In genomic region chr2:73778867-73779471, GRCh38 we compare ENCODE assay signal across 8 cellular contexts. TPM values are rescaled to one million over a fixed set of nuclear protein-coding genes. Genes with fewer than 3 reads are reported as not detected.
A peak's percentile ranks its signal among the peaks of the same experiment; 100 is the strongest.
DNase-seq lines count a peak whose midpoint lies in the region; ATAC-seq and TF ChIP-seq lines count a peak whose summit lies in the region.
"Not testable (repeated sequence)": the region's sequence is repeated elsewhere in the genome, so short reads cannot be mapped to it uniquely, and the experiment has no call there.

No MANE protein-coding gene starts in this region.

- H3K36me3 ChIP-seq in OCI-LY1 (ENCODE audit: insufficient read depth, low read length): peaks cover 27% of the 10 kb centered on the region
- H3K36me3 ChIP-seq in cardiac muscle cell: peaks cover 21% of the 10 kb centered on the region
- not testable (repeated sequence) for H3K36me3 ChIP-seq in mucosa of descending colon (ENCODE audit: low read depth); aorta (ENCODE audit: control insufficient read depth in 1 of 2, insufficient read depth in 2 of 2, low read length in 1 of 2)

- H3K9me3 Mint-ChIP-seq in activated CD8-positive, alpha-beta memory T cell treated with anti-CD3 and anti-CD28 coated beads, Interleukin-2, amount 10 ng/mL, durations not matched to agents 7 days and 5 days (ENCODE audit: low read depth); chondrocyte (ENCODE audit: low read depth): not testable (repeated sequence)

- H2AFZ ChIP-seq in OCI-LY1 (ENCODE audit: low read length): peak overlapping the region; percentile 68; the same call in 1 of the 2 replicates

- not testable (repeated sequence) for H3K9me3 ChIP-seq in OCI-LY1 (ENCODE audit: low read length); cardiac muscle cell (ENCODE audit: low read depth); mucosa of descending colon; aorta (ENCODE audit: control insufficient read depth, low read length)

- intact Hi-C loops in mucosa of descending colon (cut with DNase I, micrococcal nuclease): not testable (repeated sequence)
- intact Hi-C loops in aorta (cut with DNase I): loop anchor here in 1 of 2 donors (10.0 kb wide), 1 partner anchor 94 kb away; no protein-coding TSS in a partner anchor

- not testable (repeated sequence) for TF ChIP-seq CTCF in GM12864 (IDR thresholded peaks at IDR 0.05; ENCODE audit: low read depth, low read length, missing control alignments); OCI-LY1 (IDR thresholded peaks at IDR 0.05; ENCODE audit: low read length); chondrocyte (IDR thresholded peaks at IDR 0.05); cardiac muscle cell (IDR thresholded peaks at IDR 0.05; ENCODE audit: low read depth, low read length); mucosa of descending colon (IDR thresholded peaks at IDR 0.05)

- CTCF ChIA-PET in activated CD8-positive, alpha-beta memory T cell treated with anti-CD3 and anti-CD28 coated beads, Interleukin-2, amount 10 ng/mL, durations not matched to agents 7 days and 5 days (lab: Charles Lee): interaction anchor here (0.9 kb wide), 2 partner anchors 42 to 90 kb away, joined by 3 read pairs; partner anchors contain the start of gene TPRKB

- peak overlapping the region; percentile 87 for H3K4me2 ChIP-seq in OCI-LY1 (ENCODE audit: low read length)

- 71 to 72% methylated on average over 18 of the region's 18 CpGs for WGBS in aorta, 2 donors

- peaks cover 17% of the 10 kb centered on the region for H3K4me1 ChIP-seq in OCI-LY1 (ENCODE audit: insufficient read depth, low read length, severe bottlenecking)
- H3K4me1 ChIP-seq in cardiac muscle cell (ENCODE audit: low read depth); mucosa of descending colon (ENCODE audit: low read depth); aorta (ENCODE audit: control insufficient read depth in 1 of 2, insufficient read depth in 2 of 2, low read length in 2 of 2): not testable (repeated sequence)

- peak overlapping the region; percentile 95 for H3K4me3 Mint-ChIP-seq in activated CD8-positive, alpha-beta memory T cell treated with anti-CD3 and anti-CD28 coated beads, Interleukin-2, amount 10 ng/mL, durations not matched to agents 7 days and 5 days
- peak overlapping the region; percentile 90 for H3K4me3 Mint-ChIP-seq in chondrocyte (ENCODE audit: unreplicated experiment)

- not testable (repeated sequence) for H3K27ac ChIP-seq in OCI-LY1 (ENCODE audit: low read depth, low read length, poor library complexity, severe bottlenecking); aorta (ENCODE audit: low read depth in 1 of 2, low read length in 2 of 2)
- H3K27ac ChIP-seq in cardiac muscle cell: peak overlapping the region; percentile 89

- ATAC-seq in activated CD8-positive, alpha-beta memory T cell treated with anti-CD3 and anti-CD28 coated beads, Interleukin-2, amount 10 ng/mL, durations not matched to agents 7 days and 5 days; mucosa of descending colon; aorta (ENCODE audit: low FRiP score): not testable (repeated sequence)

- H4K20me1 ChIP-seq in OCI-LY1 (ENCODE audit: insufficient read depth, low read length): not testable (repeated sequence)

- peaks cover 16% of the 10 kb centered on the region; the same call in 1 of the 2 replicates for H3K79me2 ChIP-seq in OCI-LY1 (ENCODE audit: insufficient read depth, low read length)

- H3K27me3 Mint-ChIP-seq in activated CD8-positive, alpha-beta memory T cell treated with anti-CD3 and anti-CD28 coated beads, Interleukin-2, amount 10 ng/mL, durations not matched to agents 7 days and 5 days; chondrocyte (ENCODE audit: low read depth): not testable (repeated sequence)

- peaks cover 27% of the 10 kb centered on the region for H3K4me1 Mint-ChIP-seq in activated CD8-positive, alpha-beta memory T cell treated with anti-CD3 and anti-CD28 coated beads, Interleukin-2, amount 10 ng/mL, durations not matched to agents 7 days and 5 days
- peaks cover 31% of the 10 kb centered on the region for H3K4me1 Mint-ChIP-seq in chondrocyte (ENCODE audit: low read depth)

- not testable (repeated sequence) for H3K27me3 ChIP-seq in OCI-LY1 (ENCODE audit: insufficient read depth, low read length); cardiac muscle cell; aorta (ENCODE audit: control insufficient read depth in 1 of 2, insufficient read depth in 2 of 2, low read length in 1 of 2)

- H3K9ac ChIP-seq in OCI-LY1 (ENCODE audit: low read length): peak overlapping the region; percentile 85

- H3K27ac Mint-ChIP-seq in activated CD8-positive, alpha-beta memory T cell treated with anti-CD3 and anti-CD28 coated beads, Interleukin-2, amount 10 ng/mL, durations not matched to agents 7 days and 5 days: peak overlapping the region; percentile 96
- H3K27ac Mint-ChIP-seq in chondrocyte (ENCODE audit: unreplicated experiment): peak overlapping the region; percentile 97

- H3K36me3 Mint-ChIP-seq in activated CD8-positive, alpha-beta memory T cell treated with anti-CD3 and anti-CD28 coated beads, Interleukin-2, amount 10 ng/mL, durations not matched to agents 7 days and 5 days: peaks cover 30% of the 10 kb centered on the region
- peaks cover 17% of the 10 kb centered on the region for H3K36me3 Mint-ChIP-seq in chondrocyte (ENCODE audit: low read depth)

- not testable (repeated sequence) for H3F3A ChIP-seq in OCI-LY1 (ENCODE audit: insufficient read depth, low read length)

- not testable (repeated sequence) for DNase-seq in GM12864 (ENCODE audit: low read depth); activated CD8-positive, alpha-beta memory T cell treated with anti-CD3 and anti-CD28 coated beads, Interleukin-2, amount 10 ng/mL, durations not matched to agents 7 days and 5 days; chondrocyte (ENCODE audit: low spot score); cardiac muscle cell (ENCODE audit: low read depth in 1 of 2, low spot score in 1 of 2); mucosa of descending colon; skeletal muscle cell (ENCODE audit: low read depth); aorta

- H3K9me2 ChIP-seq in OCI-LY1 (ENCODE audit: low read depth, low read length): not testable (repeated sequence)

- H3K4me3 ChIP-seq in GM12864 (ENCODE audit: low read depth, low read length) (peak overlapping the region; percentile 81), OCI-LY1 (ENCODE audit: low read depth, low read length, poor library complexity, severe bottlenecking) (peak overlapping the region; percentile 90), cardiac muscle cell (peak overlapping the region; percentile 94), mucosa of descending colon (peak overlapping the region; percentile 56), skeletal muscle cell (ENCODE audit: low read depth, low read length) (peak overlapping the region; percentile 86), aorta (ENCODE audit: low read length in 2 of 2) (peak overlapping the region; percentile 61 to 73)

RNA-seq across cellular contexts. Expression of gene DUSP11, which starts 0.9 kb away (rescaled TPM):
- 10 to 100 TPM; 23.9 to 30.2 TPM for total RNA-seq in activated CD8-positive, alpha-beta memory T cell treated with anti-CD3 and anti-CD28 coated beads, Interleukin-2, amount 10 ng/mL, durations not matched to agents 7 days and 5 days
- total RNA-seq in chondrocyte (21.5 to 30.2 TPM (median 22.9 TPM) in 3 replicates), cardiac muscle cell (15.2 and 16.9 TPM in 2 replicates), mucosa of descending colon (10 to 100 TPM; 18.5 to 22.5 (median 21.0) TPM), aorta (10 to 100 TPM; 22.1 to 27.6 TPM)
- polyA plus RNA-seq in cardiac muscle cell (22.2 and 31.6 TPM in 2 replicates), aorta (10 to 100 TPM; 16.5 to 17.8 TPM)

RNA-seq across cellular contexts. Expression of gene C2orf78, which starts 5.0 kb away (rescaled TPM):
- total RNA-seq in activated CD8-positive, alpha-beta memory T cell treated with anti-CD3 and anti-CD28 coated beads, Interleukin-2, amount 10 ng/mL, durations not matched to agents 7 days and 5 days: not detected
- total RNA-seq in chondrocyte (not detected in 3 replicates), cardiac muscle cell (0.18 TPM in 1 of 2 replicates, not detected in the other), mucosa of descending colon (not detected), aorta (not detected)
- polyA plus RNA-seq in cardiac muscle cell (not detected in 2 replicates), aorta (not detected)

RNA-seq across cellular contexts. Expression of gene TPRKB, which starts 41.8 kb away (rescaled TPM):
- total RNA-seq in activated CD8-positive, alpha-beta memory T cell treated with anti-CD3 and anti-CD28 coated beads, Interleukin-2, amount 10 ng/mL, durations not matched to agents 7 days and 5 days: 10 to 100 TPM; 36.0 to 36.7 TPM
- 13.6 to 20.5 TPM (median 14.2 TPM) in 3 replicates for total RNA-seq in chondrocyte
- 12.9 and 28.9 TPM in 2 replicates for total RNA-seq in cardiac muscle cell
- 47.7 and 63.1 TPM in 2 replicates for polyA plus RNA-seq in cardiac muscle cell
- 10 to 100 TPM; 22.3 to 33.5 (median 23.9) TPM for total RNA-seq in mucosa of descending colon
- 10 to 100 TPM; 21.3 to 24.1 TPM for total RNA-seq in aorta
- 10 to 100 TPM; 57.6 to 76.5 TPM for polyA plus RNA-seq in aorta

RNA-seq across cellular contexts. Expression of gene STAMBP, which starts 49.8 kb away (rescaled TPM):
- total RNA-seq in activated CD8-positive, alpha-beta memory T cell treated with anti-CD3 and anti-CD28 coated beads, Interleukin-2, amount 10 ng/mL, durations not matched to agents 7 days and 5 days: 10 to 100 TPM; 42.8 to 58.8 TPM
- total RNA-seq in chondrocyte: 29.3 to 32.6 TPM (median 32.1 TPM) in 3 replicates
- total RNA-seq in cardiac muscle cell: 24.8 and 31.9 TPM in 2 replicates
- 35.7 and 49.3 TPM in 2 replicates for polyA plus RNA-seq in cardiac muscle cell
- total RNA-seq in mucosa of descending colon: 10 to 100 TPM; 38.9 to 47.0 (median 42.5) TPM
- 10 to 100 TPM; 32.4 to 33.2 TPM for total RNA-seq in aorta
- 10 to 100 TPM; 32.3 to 43.5 TPM for polyA plus RNA-seq in aorta
